In genomic region chr2:204264746-204265145, GRCh38 we compare ENCODE assay signal across 1 cellular context.
TF ChIP-seq lines count a peak whose summit lies in the region.

No MANE protein-coding gene starts in this region.

TF ChIP-seq in GM23338, 12 proteins besides CTCF, POLR2A, EP300 and RAD21 (continued from another document):
- TF ChIP-seq, protein P1, sequence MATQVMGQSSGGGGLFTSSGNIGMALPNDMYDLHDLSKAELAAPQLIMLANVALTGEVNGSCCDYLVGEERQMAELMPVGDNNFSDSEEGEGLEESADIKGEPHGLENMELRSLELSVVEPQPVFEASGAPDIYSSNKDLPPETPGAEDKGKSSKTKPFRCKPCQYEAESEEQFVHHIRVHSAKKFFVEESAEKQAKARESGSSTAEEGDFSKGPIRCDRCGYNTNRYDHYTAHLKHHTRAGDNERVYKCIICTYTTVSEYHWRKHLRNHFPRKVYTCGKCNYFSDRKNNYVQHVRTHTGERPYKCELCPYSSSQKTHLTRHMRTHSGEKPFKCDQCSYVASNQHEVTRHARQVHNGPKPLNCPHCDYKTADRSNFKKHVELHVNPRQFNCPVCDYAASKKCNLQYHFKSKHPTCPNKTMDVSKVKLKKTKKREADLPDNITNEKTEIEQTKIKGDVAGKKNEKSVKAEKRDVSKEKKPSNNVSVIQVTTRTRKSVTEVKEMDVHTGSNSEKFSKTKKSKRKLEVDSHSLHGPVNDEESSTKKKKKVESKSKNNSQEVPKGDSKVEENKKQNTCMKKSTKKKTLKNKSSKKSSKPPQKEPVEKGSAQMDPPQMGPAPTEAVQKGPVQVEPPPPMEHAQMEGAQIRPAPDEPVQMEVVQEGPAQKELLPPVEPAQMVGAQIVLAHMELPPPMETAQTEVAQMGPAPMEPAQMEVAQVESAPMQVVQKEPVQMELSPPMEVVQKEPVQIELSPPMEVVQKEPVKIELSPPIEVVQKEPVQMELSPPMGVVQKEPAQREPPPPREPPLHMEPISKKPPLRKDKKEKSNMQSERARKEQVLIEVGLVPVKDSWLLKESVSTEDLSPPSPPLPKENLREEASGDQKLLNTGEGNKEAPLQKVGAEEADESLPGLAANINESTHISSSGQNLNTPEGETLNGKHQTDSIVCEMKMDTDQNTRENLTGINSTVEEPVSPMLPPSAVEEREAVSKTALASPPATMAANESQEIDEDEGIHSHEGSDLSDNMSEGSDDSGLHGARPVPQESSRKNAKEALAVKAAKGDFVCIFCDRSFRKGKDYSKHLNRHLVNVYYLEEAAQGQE (IDR thresholded peaks at IDR 0.05; ENCODE audit: unreplicated experiment) = no peak
- TF ChIP-seq POLR2AphosphoS5 (IDR thresholded peaks at IDR 0.05; ENCODE audit: low read depth) (no peak), ZNF462 (CRISPR knock-in tag; IDR thresholded peaks at IDR 0.05) (no peak), EZH2phosphoT487 (IDR thresholded peaks at IDR 0.05; ENCODE audit: unreplicated experiment) (no peak)
